In the genomic region with DNA sequence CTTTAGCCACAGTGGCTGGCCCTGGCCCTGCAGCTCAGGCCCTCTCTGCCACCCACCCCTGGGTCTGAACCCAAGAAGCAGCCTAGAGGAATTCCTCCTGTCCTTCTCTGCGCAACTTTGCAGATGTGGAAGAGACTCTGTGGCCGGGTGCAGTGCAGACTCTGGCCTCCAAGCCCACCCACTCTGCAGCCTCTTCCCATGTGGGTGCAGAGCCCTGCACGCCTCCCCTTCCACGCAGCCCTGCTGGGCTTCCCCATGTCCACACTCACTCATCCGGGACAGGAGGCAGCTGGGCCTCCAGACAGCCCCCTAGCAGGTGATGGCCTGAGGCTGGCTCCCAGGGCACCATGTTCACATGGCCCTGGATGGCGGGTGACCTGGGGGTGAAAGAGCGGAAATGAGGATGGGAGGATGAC, we compare ENCODE assay signal across 25 cellular contexts. TPM values are rescaled to one million over a fixed set of nuclear protein-coding genes. Genes with fewer than 3 reads are reported as not detected.
"Had no signal": no experiment of that assay in that cellular context is flagged by ENCODE, and none has a peak within 500 bp of the region (broad histone marks: within the 10 kb centered on the region; RNA-seq: fewer than 3 reads in every experiment).

No MANE protein-coding gene starts in this region.

- H3K9me3 ChIP-seq: colonic mucosa, left lung, prostate gland, right atrium auricular region, tibial nerve, uterus had no signal

- H3K9me3 Mint-ChIP-seq: activated T-cell treated with anti-CD3 and anti-CD28 coated beads, Interleukin-2, amount 50 U/mL, for 72 hours; brain; neural progenitor cell; T-cell had no signal

- H3K4me1 ChIP-seq: colonic mucosa, left lung, neural progenitor cell, prostate gland, right atrium auricular region, tibial nerve, uterus had no signal

- DNase-seq: activated CD4-positive, alpha-beta T cell treated with anti-CD3 and anti-CD28 coated beads, Interleukin-2, amount 50 U/mL, for 1 hour; activated CD4-positive, CD25-positive, alpha-beta regulatory T cell treated with anti-CD3 and anti-CD28 coated beads, Interleukin-2, amount 50 U/mL, for 72 hours; activated T-cell treated with anti-CD3 and anti-CD28 coated beads, Interleukin-2, amount 50 U/mL, for 72 hours; central memory CD4-positive, alpha-beta T cell; colonic mucosa; foreskin melanocyte; hypothalamus; left lung; mammary epithelial cell; stimulated activated CD4-positive, alpha-beta T cell treated with anti-CD3 and anti-CD28 coated beads, Interleukin-15, amount 100 ng/mL, for 24 hours; stimulated activated CD4-positive, alpha-beta T cell treated with anti-CD3 and anti-CD28 coated beads, Interleukin-2, amount 100 ng/mL, for 48 hours; uterus had no signal

- H3K27ac ChIP-seq: colonic mucosa, left lung, neural progenitor cell, prostate gland, right atrium auricular region, skin epidermis, tibial nerve, uterus, VCaP had no signal

- H3K36me3 ChIP-seq: colonic mucosa, left lung, neural progenitor cell, prostate gland, right atrium auricular region, uterus had no signal

- H3K27me3 Mint-ChIP-seq: activated naive CD8-positive, alpha-beta T cell; brain; T-cell had no signal

- H3K27me3 ChIP-seq: colonic mucosa, left lung, neural progenitor cell, right atrium auricular region, tibial nerve, uterus had no signal

- H3K36me3 Mint-ChIP-seq: activated naive CD8-positive, alpha-beta T cell; brain; neural progenitor cell had no signal

- FAIRE-seq: keratinocyte had no signal

- H3K9ac ChIP-seq: neural progenitor cell had no signal

- H3K4me3 Mint-ChIP-seq: activated naive CD8-positive, alpha-beta T cell; brain; neural progenitor cell; T-cell had no signal

- H3K4me3 ChIP-seq: colonic mucosa, left lung, neural progenitor cell, prostate gland, right atrium auricular region, skin epidermis, tibial nerve, uterus had no signal

- H3K27ac Mint-ChIP-seq: activated naive CD8-positive, alpha-beta T cell; activated T-cell treated with anti-CD3 and anti-CD28 coated beads, Interleukin-2, amount 50 U/mL, for 72 hours; brain; T-cell had no signal

- H3K4me2 ChIP-seq: neural progenitor cell had no signal

- ATAC-seq: activated T-cell treated with anti-CD3 and anti-CD28 coated beads, Interleukin-2, amount 50 U/mL, for 72 hours; left lung; SK-N-SH treated with all-trans-retinoic acid at 6 μM for 48 hours had no signal

- H2AFZ ChIP-seq: neural progenitor cell had no signal

RNA-seq across cellular contexts. Expression of gene TEX29, which starts 2.5 kb away (rescaled TPM):
- total RNA-seq: activated CD8-positive, alpha-beta memory T cell treated with anti-CD3 and anti-CD28 coated beads for 36 hours; epithelial cell of proximal tubule; mammary epithelial cell; right atrium auricular region had no signal
- polyA plus RNA-seq: mammary epithelial cell had no signal
